In the genomic region with DNA sequence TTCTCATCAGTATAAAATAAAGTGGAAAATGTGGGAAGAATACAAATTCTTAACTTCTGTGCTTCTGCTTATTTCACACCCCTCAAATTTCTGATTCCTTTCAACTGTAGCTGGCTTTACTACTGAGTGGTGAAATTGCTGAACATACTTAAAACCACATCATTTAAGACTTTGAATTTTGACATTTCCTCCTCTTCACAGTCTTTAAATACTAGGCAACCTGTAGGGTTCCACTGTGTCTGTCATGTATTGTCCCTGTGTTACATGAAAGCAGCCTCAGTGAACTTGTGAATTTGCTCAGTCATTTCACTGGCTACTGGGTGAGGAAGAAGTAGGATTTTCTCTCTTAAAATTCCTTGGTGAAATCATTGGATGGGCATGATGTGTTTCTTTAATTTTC, we compare ENCODE assay signal across 8 cellular contexts.
DNase-seq lines count a peak whose midpoint lies in the region; ATAC-seq and TF ChIP-seq lines count a peak whose summit lies in the region.
"Not testable (repeated sequence)": the region's sequence is repeated elsewhere in the genome, so short reads cannot be mapped to it uniquely, and the experiment has no call there.

No MANE protein-coding gene starts in this region.

- H3K9ac ChIP-seq in DND-41 (ENCODE audit: low read depth, low read length), result not testable (repeated sequence)
- peak overlapping the region; percentile 45 for H3K9ac ChIP-seq in Karpas-422 (ENCODE audit: low read length)

- H3K79me2 ChIP-seq in DND-41 (ENCODE audit: insufficient read depth, low read length), result not testable (repeated sequence)
- H3K79me2 ChIP-seq in Karpas-422 (ENCODE audit: low read length) (peaks cover 95% of the 10 kb centered on the region), osteoblast (ENCODE audit: insufficient read depth, low read length) (peaks cover 61% of the 10 kb centered on the region)

- not testable (repeated sequence) for H3K4me2 ChIP-seq in DND-41 (ENCODE audit: insufficient read depth, low read length); osteoblast (ENCODE audit: insufficient read depth, low read length)
- peak overlapping the region; percentile 65 for H3K4me2 ChIP-seq in Karpas-422 (ENCODE audit: low read depth, low read length, poor library complexity, severe bottlenecking)

- ATAC-seq in DND-41 (ENCODE audit: insufficient read depth, low read depth), result peak; percentile 81
- ATAC-seq in activated CD8-positive, alpha-beta T cell treated with anti-CD3 and anti-CD28 coated beads, Interleukin-2, amount 10 ng/mL, durations not matched to agents 7 days and 5 days, result peak; percentile 58

- not testable (repeated sequence) for TF ChIP-seq EP300 in esophagus muscularis mucosa (IDR thresholded peaks at IDR 0.05)

- not testable (repeated sequence) for H3K27me3 Mint-ChIP-seq in activated CD8-positive, alpha-beta T cell treated with anti-CD3 and anti-CD28 coated beads, Interleukin-2, amount 10 ng/mL, durations not matched to agents 7 days and 5 days (ENCODE audit: low read depth); activated naive CD8-positive, alpha-beta T cell treated with anti-CD3 and anti-CD28 coated beads for 36 hours

- H3K4me1 ChIP-seq in DND-41 (ENCODE audit: insufficient read depth, low read length); uterus: not testable (repeated sequence)
- H3K4me1 ChIP-seq in Karpas-422 (ENCODE audit: low read length) (peaks cover 98% of the 10 kb centered on the region), esophagus muscularis mucosa (peaks cover 51 to 96% (median 91%) of the 10 kb centered on the region in 4 donors), osteoblast (ENCODE audit: insufficient read depth, low read length) (peaks cover 31% of the 10 kb centered on the region)

- H3K9me3 Mint-ChIP-seq in activated CD8-positive, alpha-beta T cell treated with anti-CD3 and anti-CD28 coated beads, Interleukin-2, amount 10 ng/mL, durations not matched to agents 7 days and 5 days (ENCODE audit: insufficient read depth); activated naive CD8-positive, alpha-beta T cell treated with anti-CD3 and anti-CD28 coated beads for 36 hours: not testable (repeated sequence)

- not testable (repeated sequence) for H4K20me1 ChIP-seq in DND-41 (ENCODE audit: insufficient read depth, low read length); Karpas-422 (ENCODE audit: insufficient read depth, low read depth, low read length); osteoblast (ENCODE audit: insufficient read depth, low read length)

- H3K27ac Mint-ChIP-seq in activated CD8-positive, alpha-beta T cell treated with anti-CD3 and anti-CD28 coated beads, Interleukin-2, amount 10 ng/mL, durations not matched to agents 7 days and 5 days, result not testable (repeated sequence)
- peak overlapping the region; percentile 28 for H3K27ac Mint-ChIP-seq in activated naive CD8-positive, alpha-beta T cell treated with anti-CD3 and anti-CD28 coated beads for 36 hours

- intact Hi-C loops in esophagus muscularis mucosa (cut with DNase I), result loop anchor here (10.0 kb wide), 3 partner anchors 103 to 243 kb away; no protein-coding TSS in a partner anchor
- intact Hi-C loops in uterus (cut with DNase I; ENCODE audit: low total_unique reads), result not testable (repeated sequence)

- not testable (repeated sequence) for TF ChIP-seq POLR2A in esophagus muscularis mucosa (IDR thresholded peaks at IDR 0.05; ENCODE audit: low read depth); uterus (IDR thresholded peaks at IDR 0.05)

- H3K36me3 Mint-ChIP-seq in activated CD8-positive, alpha-beta T cell treated with anti-CD3 and anti-CD28 coated beads, Interleukin-2, amount 10 ng/mL, durations not matched to agents 7 days and 5 days (ENCODE audit: low read depth); activated naive CD8-positive, alpha-beta T cell treated with anti-CD3 and anti-CD28 coated beads for 36 hours: not testable (repeated sequence)

- not testable (repeated sequence) for H3K27ac ChIP-seq in DND-41 (ENCODE audit: low read length)
- peak overlapping the region; percentile 96 for H3K27ac ChIP-seq in Karpas-422 (ENCODE audit: low read length)
- H3K27ac ChIP-seq in esophagus muscularis mucosa (replicated peaks in 1 of 4), result peak overlapping the region; percentile 68 to 76 (median 72)
- peak overlapping the region; percentile 42 for H3K27ac ChIP-seq in osteoblast (ENCODE audit: low read depth, low read length)
- H3K27ac ChIP-seq in uterus, result peak overlapping the region; percentile 12 to 75

- H3K9me2 ChIP-seq in Karpas-422 (replicated peaks; ENCODE audit: insufficient read depth, low read length), result not testable (repeated sequence)

- H3K4me1 Mint-ChIP-seq in activated CD8-positive, alpha-beta T cell treated with anti-CD3 and anti-CD28 coated beads, Interleukin-2, amount 10 ng/mL, durations not matched to agents 7 days and 5 days (ENCODE audit: low read depth), result peaks cover 32% of the 10 kb centered on the region
- peaks cover 74% of the 10 kb centered on the region for H3K4me1 Mint-ChIP-seq in activated naive CD8-positive, alpha-beta T cell treated with anti-CD3 and anti-CD28 coated beads for 36 hours

- H2AFZ ChIP-seq in DND-41 (ENCODE audit: low read depth, low read length); Karpas-422 (ENCODE audit: low read length); osteoblast (ENCODE audit: low read length): not testable (repeated sequence)

- not testable (repeated sequence) for TF ChIP-seq CTCF in DND-41 (IDR thresholded peaks at IDR 0.05; ENCODE audit: borderline replicate concordance, extremely low read depth, low read length, poor library complexity, severe bottlenecking); esophagus muscularis mucosa (IDR thresholded peaks at IDR 0.05); osteoblast (IDR thresholded peaks at IDR 0.05; ENCODE audit: extremely low read depth, low read depth, low read length); uterus (IDR thresholded peaks at IDR 0.05)

- H3K4me3 ChIP-seq in DND-41 (ENCODE audit: low read depth in 1 of 2, low read length in 2 of 2); esophagus muscularis mucosa; osteoblast (ENCODE audit: insufficient read depth, low read length); uterus: not testable (repeated sequence)
- peak overlapping the region; percentile 29; the same call in 1 of the 2 replicates for H3K4me3 ChIP-seq in Karpas-422 (ENCODE audit: low read length)

- CTCF ChIA-PET in activated CD8-positive, alpha-beta T cell treated with anti-CD3 and anti-CD28 coated beads, Interleukin-2, amount 10 ng/mL, durations not matched to agents 7 days and 5 days (lab: Charles Lee), result interaction anchor here (0.8 kb wide), 1 partner anchor 150 kb away, joined by 3 read pairs; no protein-coding TSS in a partner anchor

- H3K36me3 ChIP-seq in DND-41 (ENCODE audit: insufficient read depth, low read length); Karpas-422 (ENCODE audit: insufficient read depth, low read length); esophagus muscularis mucosa; osteoblast (ENCODE audit: insufficient read depth, low read length); uterus: not testable (repeated sequence)

- POLR2A ChIA-PET in activated CD8-positive, alpha-beta T cell treated with anti-CD3 and anti-CD28 coated beads, Interleukin-2, amount 10 ng/mL, durations not matched to agents 7 days and 5 days (lab: Charles Lee), result not testable (repeated sequence)

- H3K9me3 ChIP-seq in DND-41 (ENCODE audit: insufficient read depth, low read length, severe bottlenecking); Karpas-422 (ENCODE audit: low read length); esophagus muscularis mucosa; osteoblast (ENCODE audit: low read depth, low read length); uterus: not testable (repeated sequence)

- not testable (repeated sequence) for DNase-seq in DND-41; Karpas-422; activated CD8-positive, alpha-beta T cell treated with anti-CD3 and anti-CD28 coated beads, Interleukin-2, amount 10 ng/mL, durations not matched to agents 7 days and 5 days; activated naive CD8-positive, alpha-beta T cell treated with anti-CD3 and anti-CD28 coated beads for 36 hours; esophagus muscularis mucosa (ENCODE audit: extremely low spot score); osteoblast (ENCODE audit: insufficient read length, low spot score, missing footprints); uterus
- peak; percentile 9 for DNase-seq in SKM-1 treated with dmso at 0.1 percent for 144 hours (lab: John Stamatoyannopoulos, UW; ENCODE audit: unreplicated experiment)

- not testable (repeated sequence) for H3K27me3 ChIP-seq in DND-41 (ENCODE audit: insufficient read depth, low read length, poor library complexity); Karpas-422 (ENCODE audit: low read length); esophagus muscularis mucosa; osteoblast (ENCODE audit: insufficient read depth, low read length); uterus

- not testable (repeated sequence) for H3K4me3 Mint-ChIP-seq in activated CD8-positive, alpha-beta T cell treated with anti-CD3 and anti-CD28 coated beads, Interleukin-2, amount 10 ng/mL, durations not matched to agents 7 days and 5 days; activated naive CD8-positive, alpha-beta T cell treated with anti-CD3 and anti-CD28 coated beads for 36 hours
